6 cellular contexts compared by ENCODE assay signal in the genomic region with DNA sequence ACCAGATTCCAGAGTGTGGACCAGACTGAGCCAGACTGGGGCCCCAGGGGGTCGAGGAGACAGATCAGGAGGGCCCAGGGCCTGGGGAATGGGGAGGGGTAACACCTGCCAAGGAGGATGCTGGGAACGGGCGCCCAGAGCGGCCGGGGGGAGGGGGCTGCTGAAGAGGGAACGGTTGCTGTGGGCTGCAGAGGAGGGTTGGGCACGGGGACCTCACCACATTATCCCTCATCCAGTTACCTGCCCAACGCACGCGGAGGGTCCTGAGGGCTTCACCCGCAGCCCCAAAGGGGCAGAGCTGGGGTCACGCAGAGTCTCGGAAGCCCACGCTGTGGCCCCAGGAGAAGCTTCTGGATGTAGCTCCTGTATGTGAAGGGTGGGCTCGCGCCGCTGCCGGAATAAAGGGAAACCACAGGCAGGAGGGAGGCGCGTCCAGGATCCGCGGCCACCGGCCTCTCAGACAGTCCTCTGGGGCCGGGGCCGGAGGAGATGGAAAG. TPM values are rescaled to one million over a fixed set of nuclear protein-coding genes. Genes with fewer than 3 reads are reported as not detected.
DNase-seq lines count a peak whose midpoint lies in the region; ATAC-seq and TF ChIP-seq lines count a peak whose summit lies in the region.

No MANE protein-coding gene starts in this region.

- H3K4me3 Mint-ChIP-seq in stimulated activated memory B cell treated with anti-CD40 and anti-IgM and Interleukin-4, amounts not matched to agents 10 μg/mL and 1 μg/mL and 100 μg/mL, for 72 hours: peak overlapping the region; percentile 75

- H3K4me3 ChIP-seq in AG04449 (ENCODE audit: low read depth, low read length) (peak overlapping the region; percentile 71), Loucy (ENCODE audit: low read length, poor library complexity, severe bottlenecking) (peak overlapping the region; percentile 84), esophagus muscularis mucosa (peak overlapping the region; percentile 73 to 96 (median 90))

- peaks cover 19% of the 10 kb centered on the region for H4K20me1 ChIP-seq in Loucy (ENCODE audit: insufficient read depth, low read length, poor library complexity, severe bottlenecking)

- no peaks in the 10 kb centered on the region for H3K9me2 ChIP-seq in Loucy (replicated peaks; ENCODE audit: low read depth, low read length)

- no peaks in the 10 kb centered on the region for H3F3A ChIP-seq in Loucy (ENCODE audit: low read depth)

- H3K79me2 ChIP-seq in Loucy (ENCODE audit: insufficient read depth, low read length): peaks cover 26% of the 10 kb centered on the region

- no peaks in the 10 kb centered on the region for H3K9me3 Mint-ChIP-seq in stimulated activated memory B cell treated with anti-CD40 and anti-IgM and Interleukin-4, amounts not matched to agents 10 μg/mL and 1 μg/mL and 100 μg/mL, for 72 hours

- POLR2A ChIA-PET in AG04449 (lab: Yijun Ruan, JAX): no interaction called here

- H3K27me3 ChIP-seq in Loucy (ENCODE audit: insufficient read depth, low read length, poor library complexity, severe bottlenecking) (no peaks in the 10 kb centered on the region), esophagus muscularis mucosa (no peaks in the 10 kb centered on the region)

- intact Hi-C loops in esophagus muscularis mucosa (cut with DNase I): no loop called here

- no peak for TF ChIP-seq EP300 in esophagus muscularis mucosa (IDR thresholded peaks at IDR 0.05)

- H3K27ac Mint-ChIP-seq in stimulated activated memory B cell treated with anti-CD40 and anti-IgM and Interleukin-4, amounts not matched to agents 10 μg/mL and 1 μg/mL and 100 μg/mL, for 72 hours: peak overlapping the region; percentile 76

- TF ChIP-seq POLR2A in esophagus muscularis mucosa (IDR thresholded peaks at IDR 0.05; ENCODE audit: low read depth): no peak

- H3K9me3 ChIP-seq in Loucy (ENCODE audit: insufficient read depth, low read depth, low read length) (no peaks in the 10 kb centered on the region), esophagus muscularis mucosa (no peaks in the 10 kb centered on the region)

- DNase-seq in AG04449 (ENCODE audit: low read depth, low spot score) (no peak), esophagus muscularis mucosa (ENCODE audit: extremely low spot score) (no peak), NCI-H446 treated with DMSO at 0.1 percent for 48 hours (lab: John Stamatoyannopoulos, UW) (no peak), Ammon's horn (ENCODE audit: low spot score) (no peak)

- H3K4me2 ChIP-seq in Loucy (ENCODE audit: low read depth, low read length, poor library complexity, severe bottlenecking): peak overlapping the region; percentile 79

- ATAC-seq in stimulated activated memory B cell treated with anti-CD40 and anti-IgM and Interleukin-4, amounts not matched to agents 10 μg/mL and 1 μg/mL and 100 μg/mL, for 72 hours: peak; percentile 0

- H3K4me1 Mint-ChIP-seq in stimulated activated memory B cell treated with anti-CD40 and anti-IgM and Interleukin-4, amounts not matched to agents 10 μg/mL and 1 μg/mL and 100 μg/mL, for 72 hours: peaks cover 35% of the 10 kb centered on the region

- H3K36me3 ChIP-seq in Loucy (ENCODE audit: insufficient read depth, low read length): peaks cover 11% of the 10 kb centered on the region; the same call in 1 of the 2 replicates
- peaks cover 0 to 52% (median 42%) of the 10 kb centered on the region in 4 donors for H3K36me3 ChIP-seq in esophagus muscularis mucosa

- H3K27me3 Mint-ChIP-seq in stimulated activated memory B cell treated with anti-CD40 and anti-IgM and Interleukin-4, amounts not matched to agents 10 μg/mL and 1 μg/mL and 100 μg/mL, for 72 hours: no peaks in the 10 kb centered on the region

- H2AFZ ChIP-seq in Loucy (ENCODE audit: low read length): no peak overlapping the region

- peak overlapping the region; percentile 81 to 88 (median 82) for H3K27ac ChIP-seq in esophagus muscularis mucosa (replicated peaks in 1 of 4)

- H3K4me1 ChIP-seq in Loucy (ENCODE audit: insufficient read depth, low read length, poor library complexity, severe bottlenecking) (peaks cover 10% of the 10 kb centered on the region), esophagus muscularis mucosa (peaks cover 22 to 33% (median 30%) of the 10 kb centered on the region in 4 donors)

- peak overlapping the region; percentile 61 for H3K9ac ChIP-seq in Loucy (ENCODE audit: low read depth, low read length, poor library complexity, severe bottlenecking)

- CTCF ChIA-PET in AG04449 (lab: Yijun Ruan, JAX): no interaction called here

- peaks cover 27% of the 10 kb centered on the region for H3K36me3 Mint-ChIP-seq in stimulated activated memory B cell treated with anti-CD40 and anti-IgM and Interleukin-4, amounts not matched to agents 10 μg/mL and 1 μg/mL and 100 μg/mL, for 72 hours

- WGBS in esophagus muscularis mucosa: 16% methylated on average over 14 of the region's 25 CpGs

- TF ChIP-seq CTCF in AG04449 (IDR thresholded peaks at IDR 0.05; ENCODE audit: insufficient read depth, low read length, missing control alignments) (no peak), Loucy (conservative IDR thresholded peaks at IDR 0.05; ENCODE audit: low read length) (no peak), esophagus muscularis mucosa (IDR thresholded peaks at IDR 0.05) (no peak)

RNA-seq across cellular contexts. Expression of gene SELENOO, which starts 0.9 kb away (rescaled TPM):
- total RNA-seq in esophagus muscularis mucosa: 10 to 100 TPM; 22.4 to 41.0 (median 23.0) TPM

RNA-seq across cellular contexts. Expression of gene TRABD, which starts 14.2 kb away (rescaled TPM):
- 10 to 100 TPM; 18.3 to 31.0 (median 22.3) TPM for total RNA-seq in esophagus muscularis mucosa

RNA-seq across cellular contexts. Expression of gene PANX2, which starts 29.4 kb away (rescaled TPM):
- 1 to 10 TPM in 1 of 4 donors, under 1 TPM in 3; 0.33 to 1.0 (median 0.56) TPM for total RNA-seq in esophagus muscularis mucosa

RNA-seq across cellular contexts. Expression of gene TUBGCP6, which starts 44.9 kb away (rescaled TPM):
- 10 to 100 TPM; 20.2 to 38.0 (median 30.0) TPM for total RNA-seq in esophagus muscularis mucosa

RNA-seq across cellular contexts. Expression of gene HDAC10, which starts 51.2 kb away (rescaled TPM):
- 10 to 100 TPM; 10.2 to 19.5 (median 17.4) TPM for total RNA-seq in esophagus muscularis mucosa
